17 cellular contexts compared by ENCODE assay signal in genomic region chr5:80753712-80754111, GRCh38.
DNase-seq lines count a peak whose midpoint lies in the region; ATAC-seq and TF ChIP-seq lines count a peak whose summit lies in the region.
"Had no signal": no experiment of that assay in that cellular context is flagged by ENCODE, and none has a peak within 500 bp of the region (broad histone marks: within the 10 kb centered on the region; RNA-seq: fewer than 3 reads in every experiment).

No MANE protein-coding gene starts in this region.

- CTCF ChIA-PET in T-cell (lab: Charles Lee) = no interaction called here

- no peak for DNase-seq in activated naive CD8-positive, alpha-beta T cell treated with anti-CD3 and anti-CD28 coated beads, Interleukin-2, amount 10 ng/mL, durations not matched to agents 7 days and 5 days
- no peak for DNase-seq in activated naive CD8-positive, alpha-beta T cell treated with anti-CD3 and anti-CD28 coated beads for 36 hours
- DNase-seq in T-cell (no peak), immature natural killer cell (no peak), NCI-H226 (no peak), chondrocyte (ENCODE audit: low spot score) (no peak), SW480 (ENCODE audit: low spot score) (no peak)
- DNase-seq: COR-L47, GDM1, HCEC 1CT, NCI-H1092 treated with DMSO at 0.1 percent for 48 hours, NCI-H1694, NCI-H2081 treated with DMSO at 0.1 percent for 48 hours, NCI-H510A, NCI-H748 treated with DMSO at 0.1 percent for 48 hours, OCI-M1, Right ventricle myocardium superior had no signal

- H3K36me3 Mint-ChIP-seq in activated naive CD8-positive, alpha-beta T cell treated with anti-CD3 and anti-CD28 coated beads, Interleukin-2, amount 10 ng/mL, durations not matched to agents 7 days and 5 days = peaks cover 58% of the 10 kb centered on the region
- peaks cover 63% of the 10 kb centered on the region for H3K36me3 Mint-ChIP-seq in activated naive CD8-positive, alpha-beta T cell treated with anti-CD3 and anti-CD28 coated beads for 36 hours
- H3K36me3 Mint-ChIP-seq in T-cell = peaks cover 43% of the 10 kb centered on the region
- peaks cover 7 to 34% (median 32%) of the 10 kb centered on the region in 3 donors for H3K36me3 Mint-ChIP-seq in immature natural killer cell
- H3K36me3 Mint-ChIP-seq in chondrocyte (ENCODE audit: low read depth) = peaks cover 5% of the 10 kb centered on the region

- POLR2A ChIA-PET in activated naive CD8-positive, alpha-beta T cell treated with anti-CD3 and anti-CD28 coated beads, Interleukin-2, amount 10 ng/mL, durations not matched to agents 7 days and 5 days (lab: Charles Lee) = no interaction called here
- POLR2A ChIA-PET in T-cell (lab: Charles Lee) = no interaction called here

- peaks cover 9% of the 10 kb centered on the region for H3K9me3 Mint-ChIP-seq in activated naive CD8-positive, alpha-beta T cell treated with anti-CD3 and anti-CD28 coated beads, Interleukin-2, amount 10 ng/mL, durations not matched to agents 7 days and 5 days
- peaks cover 7% of the 10 kb centered on the region for H3K9me3 Mint-ChIP-seq in activated naive CD8-positive, alpha-beta T cell treated with anti-CD3 and anti-CD28 coated beads for 36 hours
- peaks cover 0 to 4% (median 2%) of the 10 kb centered on the region in 3 donors for H3K9me3 Mint-ChIP-seq in T-cell
- no peaks in the 10 kb centered on the region for H3K9me3 Mint-ChIP-seq in immature natural killer cell
- H3K9me3 Mint-ChIP-seq in chondrocyte (ENCODE audit: low read depth) = no peaks in the 10 kb centered on the region

- H3K27ac Mint-ChIP-seq in activated naive CD8-positive, alpha-beta T cell treated with anti-CD3 and anti-CD28 coated beads, Interleukin-2, amount 10 ng/mL, durations not matched to agents 7 days and 5 days = peak overlapping the region; percentile 23
- H3K27ac Mint-ChIP-seq in activated naive CD8-positive, alpha-beta T cell treated with anti-CD3 and anti-CD28 coated beads for 36 hours = no peak overlapping the region
- H3K27ac Mint-ChIP-seq in T-cell = peak overlapping the region; percentile 40 to 78
- H3K27ac Mint-ChIP-seq in immature natural killer cell = peak overlapping the region; percentile 17 to 94 (median 82)
- H3K27ac Mint-ChIP-seq in chondrocyte (ENCODE audit: unreplicated experiment) = no peak overlapping the region

- no peaks in the 10 kb centered on the region for H3K27me3 Mint-ChIP-seq in activated naive CD8-positive, alpha-beta T cell treated with anti-CD3 and anti-CD28 coated beads, Interleukin-2, amount 10 ng/mL, durations not matched to agents 7 days and 5 days
- H3K27me3 Mint-ChIP-seq in activated naive CD8-positive, alpha-beta T cell treated with anti-CD3 and anti-CD28 coated beads for 36 hours = no peaks in the 10 kb centered on the region
- H3K27me3 Mint-ChIP-seq in T-cell = no peaks in the 10 kb centered on the region
- peaks cover 2 to 4% (median 3%) of the 10 kb centered on the region in 3 donors for H3K27me3 Mint-ChIP-seq in immature natural killer cell (ENCODE audit: low read depth in 3 of 3)
- no peaks in the 10 kb centered on the region for H3K27me3 Mint-ChIP-seq in chondrocyte (ENCODE audit: low read depth)

- H3K4me1 Mint-ChIP-seq in activated naive CD8-positive, alpha-beta T cell treated with anti-CD3 and anti-CD28 coated beads, Interleukin-2, amount 10 ng/mL, durations not matched to agents 7 days and 5 days = peaks cover 38% of the 10 kb centered on the region
- peaks cover 49% of the 10 kb centered on the region for H3K4me1 Mint-ChIP-seq in activated naive CD8-positive, alpha-beta T cell treated with anti-CD3 and anti-CD28 coated beads for 36 hours
- H3K4me1 Mint-ChIP-seq in T-cell (peaks cover 43 to 57% (median 48%) of the 10 kb centered on the region in 3 donors), immature natural killer cell (peaks cover 55 to 65% of the 10 kb centered on the region in 2 donors), chondrocyte (ENCODE audit: low read depth) (peaks cover 12% of the 10 kb centered on the region)

- no peak for TF ChIP-seq CTCF in chondrocyte (IDR thresholded peaks at IDR 0.05)

- H3K4me3 Mint-ChIP-seq in activated naive CD8-positive, alpha-beta T cell treated with anti-CD3 and anti-CD28 coated beads, Interleukin-2, amount 10 ng/mL, durations not matched to agents 7 days and 5 days = no peak overlapping the region
- H3K4me3 Mint-ChIP-seq in activated naive CD8-positive, alpha-beta T cell treated with anti-CD3 and anti-CD28 coated beads for 36 hours = no peak overlapping the region
- H3K4me3 Mint-ChIP-seq in T-cell (no peak overlapping the region), immature natural killer cell (no peak overlapping the region), chondrocyte (ENCODE audit: unreplicated experiment) (no peak overlapping the region)

- no peak for ATAC-seq in activated naive CD8-positive, alpha-beta T cell treated with anti-CD3 and anti-CD28 coated beads, Interleukin-2, amount 10 ng/mL, durations not matched to agents 7 days and 5 days (ENCODE audit: low read depth)
- ATAC-seq in T-cell (replicated peaks in 1 of 4) = no peak

Comparison
In these comparisons a context has a peak if more than half of its experiments do, and no peak if none do; other contexts are left out.
1. H3K27ac Mint-ChIP-seq: peak in activated naive CD8-positive, alpha-beta T cell treated with anti-CD3 and anti-CD28 coated beads, Interleukin-2, amount 10 ng/mL, durations not matched to agents 7 days and 5 days (single experiment), T-cell (2 of 2) and immature natural killer cell (6 of 6); none in activated naive CD8-positive, alpha-beta T cell treated with anti-CD3 and anti-CD28 coated beads for 36 hours (single experiment) and chondrocyte (single experiment).